ENCODE assay signal across 1 cellular context in the genomic region with DNA sequence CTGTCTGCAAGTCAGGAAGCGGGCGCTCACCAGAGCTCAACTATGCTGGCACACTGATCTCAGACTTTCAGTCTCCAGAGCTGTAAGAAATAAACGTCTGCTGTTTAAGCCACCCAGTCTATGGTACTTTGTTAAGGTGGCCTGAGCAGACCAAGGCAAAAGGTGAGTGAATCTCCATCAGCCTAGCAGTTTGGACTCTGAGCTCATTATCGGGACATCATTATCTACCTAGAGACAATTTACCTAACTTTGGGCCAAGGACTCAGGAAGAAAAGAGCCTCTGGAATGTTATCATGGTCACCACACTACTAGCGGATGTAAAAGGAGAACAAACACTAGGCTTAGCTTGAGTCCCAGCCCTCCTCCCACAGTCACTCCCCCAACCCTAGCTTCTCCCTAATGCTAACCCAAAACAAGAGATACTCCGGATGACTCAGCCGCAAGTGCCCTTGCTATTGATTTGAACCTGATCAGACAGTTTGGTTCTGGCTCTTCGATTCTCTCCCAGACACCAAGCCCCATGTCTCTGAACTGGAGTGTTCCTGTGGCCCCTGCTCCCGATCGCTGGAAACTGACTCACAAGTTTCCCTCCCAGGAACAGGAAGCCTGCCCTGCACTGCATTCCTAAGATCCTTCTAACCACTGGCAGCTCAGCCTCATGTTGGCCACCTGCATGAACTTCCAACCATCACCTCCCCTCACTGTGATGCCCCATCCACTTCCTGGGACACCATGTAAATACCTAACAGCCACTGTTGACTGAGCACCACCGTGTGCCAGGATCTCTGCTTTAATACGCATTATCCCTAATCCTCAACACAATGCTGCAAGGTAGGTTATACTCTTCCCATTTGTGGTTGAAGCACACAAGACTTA.
TF ChIP-seq lines count a peak whose summit lies in the region.

No MANE protein-coding gene starts in this region.

TF ChIP-seq in HepG2, 621 proteins besides CTCF, POLR2A, EP300 and RAD21 (continued from another document):
- TF ChIP-seq, protein P1, sequence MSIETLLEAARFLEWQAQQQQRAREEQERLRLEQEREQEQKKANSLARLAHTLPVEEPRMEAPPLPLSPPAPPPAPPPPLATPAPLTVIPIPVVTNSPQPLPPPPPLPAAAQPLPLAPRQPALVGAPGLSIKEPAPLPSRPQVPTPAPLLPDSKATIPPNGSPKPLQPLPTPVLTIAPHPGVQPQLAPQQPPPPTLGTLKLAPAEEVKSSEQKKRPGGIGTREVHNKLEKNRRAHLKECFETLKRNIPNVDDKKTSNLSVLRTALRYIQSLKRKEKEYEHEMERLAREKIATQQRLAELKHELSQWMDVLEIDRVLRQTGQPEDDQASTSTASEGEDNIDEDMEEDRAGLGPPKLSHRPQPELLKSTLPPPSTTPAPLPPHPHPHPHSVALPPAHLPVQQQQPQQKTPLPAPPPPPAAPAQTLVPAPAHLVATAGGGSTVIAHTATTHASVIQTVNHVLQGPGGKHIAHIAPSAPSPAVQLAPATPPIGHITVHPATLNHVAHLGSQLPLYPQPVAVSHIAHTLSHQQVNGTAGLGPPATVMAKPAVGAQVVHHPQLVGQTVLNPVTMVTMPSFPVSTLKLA (IDR thresholded peaks at IDR 0.05): no peak
- TF ChIP-seq KAT2B (IDR thresholded peaks at IDR 0.05; ENCODE audit: borderline replicate concordance, low read depth, low read length): no peak
- no peak for TF ChIP-seq MBNL3 (CRISPR knock-in tag; conservative IDR thresholded peaks at IDR 0.05)
- TF ChIP-seq, protein P2, sequence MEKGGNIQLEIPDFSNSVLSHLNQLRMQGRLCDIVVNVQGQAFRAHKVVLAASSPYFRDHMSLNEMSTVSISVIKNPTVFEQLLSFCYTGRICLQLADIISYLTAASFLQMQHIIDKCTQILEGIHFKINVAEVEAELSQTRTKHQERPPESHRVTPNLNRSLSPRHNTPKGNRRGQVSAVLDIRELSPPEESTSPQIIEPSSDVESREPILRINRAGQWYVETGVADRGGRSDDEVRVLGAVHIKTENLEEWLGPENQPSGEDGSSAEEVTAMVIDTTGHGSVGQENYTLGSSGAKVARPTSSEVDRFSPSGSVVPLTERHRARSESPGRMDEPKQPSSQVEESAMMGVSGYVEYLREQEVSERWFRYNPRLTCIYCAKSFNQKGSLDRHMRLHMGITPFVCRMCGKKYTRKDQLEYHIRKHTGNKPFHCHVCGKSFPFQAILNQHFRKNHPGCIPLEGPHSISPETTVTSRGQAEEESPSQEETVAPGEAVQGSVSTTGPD (CRISPR knock-in tag; IDR thresholded peaks at IDR 0.05): no peak
- TF ChIP-seq, protein P3, sequence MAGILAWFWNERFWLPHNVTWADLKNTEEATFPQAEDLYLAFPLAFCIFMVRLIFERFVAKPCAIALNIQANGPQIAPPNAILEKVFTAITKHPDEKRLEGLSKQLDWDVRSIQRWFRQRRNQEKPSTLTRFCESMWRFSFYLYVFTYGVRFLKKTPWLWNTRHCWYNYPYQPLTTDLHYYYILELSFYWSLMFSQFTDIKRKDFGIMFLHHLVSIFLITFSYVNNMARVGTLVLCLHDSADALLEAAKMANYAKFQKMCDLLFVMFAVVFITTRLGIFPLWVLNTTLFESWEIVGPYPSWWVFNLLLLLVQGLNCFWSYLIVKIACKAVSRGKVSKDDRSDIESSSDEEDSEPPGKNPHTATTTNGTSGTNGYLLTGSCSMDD (CRISPR knock-in tag; IDR thresholded peaks at IDR 0.05): no peak
- no peak for TF ChIP-seq PHF5A (CRISPR knock-in tag; IDR thresholded peaks at IDR 0.05; ENCODE audit: low read depth, unreplicated experiment)
- no peak for TF ChIP-seq GPN1 (CRISPR knock-in tag; IDR thresholded peaks at IDR 0.05; ENCODE audit: borderline replicate concordance)
- TF ChIP-seq, protein P4, sequence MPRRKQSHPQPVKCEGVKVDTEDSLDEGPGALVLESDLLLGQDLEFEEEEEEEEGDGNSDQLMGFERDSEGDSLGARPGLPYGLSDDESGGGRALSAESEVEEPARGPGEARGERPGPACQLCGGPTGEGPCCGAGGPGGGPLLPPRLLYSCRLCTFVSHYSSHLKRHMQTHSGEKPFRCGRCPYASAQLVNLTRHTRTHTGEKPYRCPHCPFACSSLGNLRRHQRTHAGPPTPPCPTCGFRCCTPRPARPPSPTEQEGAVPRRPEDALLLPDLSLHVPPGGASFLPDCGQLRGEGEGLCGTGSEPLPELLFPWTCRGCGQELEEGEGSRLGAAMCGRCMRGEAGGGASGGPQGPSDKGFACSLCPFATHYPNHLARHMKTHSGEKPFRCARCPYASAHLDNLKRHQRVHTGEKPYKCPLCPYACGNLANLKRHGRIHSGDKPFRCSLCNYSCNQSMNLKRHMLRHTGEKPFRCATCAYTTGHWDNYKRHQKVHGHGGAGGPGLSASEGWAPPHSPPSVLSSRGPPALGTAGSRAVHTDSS (CRISPR knock-in tag; conservative IDR thresholded peaks at IDR 0.05): no peak
- no peak for TF ChIP-seq SMARCE1 (IDR thresholded peaks at IDR 0.05; ENCODE audit: borderline replicate concordance)
